1 cellular context compared by ENCODE assay signal in the genomic region with DNA sequence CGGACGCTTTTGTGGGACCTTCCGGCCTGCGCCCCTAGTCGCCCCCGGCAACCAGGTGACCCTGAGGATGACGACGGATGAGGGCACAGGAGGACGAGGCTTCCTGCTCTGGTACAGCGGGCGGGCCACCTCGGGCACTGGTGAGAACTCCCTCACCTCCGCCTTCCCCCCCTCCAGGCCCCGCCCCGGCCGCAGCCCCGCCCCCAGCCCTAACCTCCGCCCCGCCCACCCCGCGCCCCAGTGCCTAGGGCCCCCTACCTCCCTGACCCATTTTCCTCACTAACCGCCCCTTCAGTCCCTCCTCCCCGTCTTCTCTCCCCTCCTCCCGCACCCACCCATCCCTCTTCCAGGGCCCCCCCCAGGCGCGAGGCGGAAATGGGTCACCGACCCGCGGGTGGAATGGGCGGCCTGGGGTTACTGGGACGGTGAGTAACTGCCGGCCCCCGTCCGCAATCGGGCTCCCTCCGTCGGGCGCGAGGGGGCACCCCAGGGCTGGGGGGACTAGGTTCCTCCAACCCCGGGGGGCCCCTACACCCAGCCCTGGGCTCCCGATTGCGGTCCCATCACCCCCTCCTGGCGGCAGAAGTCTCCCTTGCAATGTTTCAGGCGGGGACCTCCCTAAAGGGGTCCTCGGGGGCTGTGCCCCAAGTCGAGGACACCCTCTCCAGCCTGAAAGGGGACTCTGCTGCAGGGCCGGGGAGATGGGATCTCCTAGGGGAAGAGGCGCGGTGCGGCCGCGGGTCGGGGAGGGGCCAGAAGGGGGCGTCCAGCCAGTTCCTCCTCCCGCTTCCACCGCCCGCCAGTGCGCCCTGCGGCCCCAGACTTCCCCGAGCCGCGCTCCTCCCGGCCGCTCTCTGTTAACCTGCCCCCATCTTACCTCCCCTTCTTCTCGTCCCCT.
TF ChIP-seq lines count a peak whose summit lies in the region.

No MANE protein-coding gene starts in this region.

TF ChIP-seq in K562, 482 proteins besides CTCF, POLR2A, EP300 and RAD21 (continued from another document and continues in another):
- 0 out of 2 replicates have a peak, but pooled peaks have one; percentile 21 for TF ChIP-seq ZBTB43 (CRISPR knock-in tag; IDR thresholded peaks at IDR 0.05)
- TF ChIP-seq THAP12 (CRISPR knock-in tag; IDR thresholded peaks at IDR 0.05) = no peak; the same call in 1 of the 2 replicates
- peak; percentile 58; the same call in 1 of the 2 replicates for TF ChIP-seq FOXP1 (CRISPR knock-in tag; IDR thresholded peaks at IDR 0.05)
- no peak for TF ChIP-seq ZNF408 (CRISPR knock-in tag; IDR thresholded peaks at IDR 0.05; ENCODE audit: low read depth)
- no peak for TF ChIP-seq FUS (optimal IDR thresholded peaks at IDR 0.05; ENCODE audit: low read depth, low read length)
- TF ChIP-seq, protein P1, sequence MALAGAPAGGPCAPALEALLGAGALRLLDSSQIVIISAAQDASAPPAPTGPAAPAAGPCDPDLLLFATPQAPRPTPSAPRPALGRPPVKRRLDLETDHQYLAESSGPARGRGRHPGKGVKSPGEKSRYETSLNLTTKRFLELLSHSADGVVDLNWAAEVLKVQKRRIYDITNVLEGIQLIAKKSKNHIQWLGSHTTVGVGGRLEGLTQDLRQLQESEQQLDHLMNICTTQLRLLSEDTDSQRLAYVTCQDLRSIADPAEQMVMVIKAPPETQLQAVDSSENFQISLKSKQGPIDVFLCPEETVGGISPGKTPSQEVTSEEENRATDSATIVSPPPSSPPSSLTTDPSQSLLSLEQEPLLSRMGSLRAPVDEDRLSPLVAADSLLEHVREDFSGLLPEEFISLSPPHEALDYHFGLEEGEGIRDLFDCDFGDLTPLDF (CRISPR knock-in tag; IDR thresholded peaks at IDR 0.05) = no peak
- no peak for TF ChIP-seq WHSC1 (IDR thresholded peaks at IDR 0.05; ENCODE audit: low read length)
- no peak for TF ChIP-seq PTRF (tag; IDR thresholded peaks at IDR 0.05)
- TF ChIP-seq XRCC3 (IDR thresholded peaks at IDR 0.05) = no peak
- TF ChIP-seq POLR2AphosphoS5 (IDR thresholded peaks at IDR 0.05; ENCODE audit: control insufficient read depth, insufficient read depth, low read depth, low read length) = no peak
- no peak for TF ChIP-seq FOXJ3 (CRISPR knock-in tag; IDR thresholded peaks at IDR 0.05)
- TF ChIP-seq ZNF232 (CRISPR knock-in tag; IDR thresholded peaks at IDR 0.05) = no peak; the same call in 1 of the 2 replicates
- no peak for TF ChIP-seq ASH1L (IDR thresholded peaks at IDR 0.05; ENCODE audit: borderline replicate concordance, low read depth, partially characterized antibody)
- 0 out of 2 replicates have a peak, but pooled peaks have one; percentile 35 for TF ChIP-seq DEAF1 (CRISPR knock-in tag; IDR thresholded peaks at IDR 0.05)
- TF ChIP-seq SREBF2 (CRISPR knock-in tag; IDR thresholded peaks at IDR 0.05) = 0 out of 2 replicates have a peak, but pooled peaks have one; percentile 93
- no peak for TF ChIP-seq SLC30A9 (CRISPR knock-in tag; IDR thresholded peaks at IDR 0.05)
- no peak for TF ChIP-seq ZKSCAN8 (CRISPR knock-in tag; IDR thresholded peaks at IDR 0.05)
- no peak for TF ChIP-seq ZNF507 (tag; conservative IDR thresholded peaks at IDR 0.05)
- no peak for TF ChIP-seq RHOXF2B (CRISPR knock-in tag; conservative IDR thresholded peaks at IDR 0.05)
- no peak for TF ChIP-seq JUN (IDR thresholded peaks at IDR 0.05; ENCODE audit: borderline replicate concordance, low read depth, low read length)
- TF ChIP-seq JUN (CRISPR knock-in tag; IDR thresholded peaks at IDR 0.05; ENCODE audit: borderline replicate concordance) = no peak
- TF ChIP-seq, protein P2, sequence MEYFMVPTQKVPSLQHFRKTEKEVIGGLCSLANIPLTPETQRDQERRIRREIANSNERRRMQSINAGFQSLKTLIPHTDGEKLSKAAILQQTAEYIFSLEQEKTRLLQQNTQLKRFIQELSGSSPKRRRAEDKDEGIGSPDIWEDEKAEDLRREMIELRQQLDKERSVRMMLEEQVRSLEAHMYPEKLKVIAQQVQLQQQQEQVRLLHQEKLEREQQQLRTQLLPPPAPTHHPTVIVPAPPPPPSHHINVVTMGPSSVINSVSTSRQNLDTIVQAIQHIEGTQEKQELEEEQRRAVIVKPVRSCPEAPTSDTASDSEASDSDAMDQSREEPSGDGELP (CRISPR knock-in tag; IDR thresholded peaks at IDR 0.05; ENCODE audit: borderline replicate concordance) = peak; percentile 71; the same call in 1 of the 2 replicates
- TF ChIP-seq ZNF76 (CRISPR knock-in tag; IDR thresholded peaks at IDR 0.05; ENCODE audit: borderline replicate concordance) = no peak
- no peak for TF ChIP-seq CREBBP (IDR thresholded peaks at IDR 0.05; ENCODE audit: low read depth, low read length)
- no peak; the same call in 1 of the 2 replicates for TF ChIP-seq ILF3 (IDR thresholded peaks at IDR 0.05; ENCODE audit: borderline replicate concordance)
- TF ChIP-seq PHF20 (IDR thresholded peaks at IDR 0.05; ENCODE audit: partially characterized antibody) = no peak
- peak; percentile 26; the same call in 1 of the 2 replicates for TF ChIP-seq ZNF24 (IDR thresholded peaks at IDR 0.05)
- TF ChIP-seq POU5F1 (IDR thresholded peaks at IDR 0.05; ENCODE audit: borderline replicate concordance, low read depth, low read length, partially characterized antibody) = no peak
- TF ChIP-seq CEBPG (CRISPR knock-in tag; IDR thresholded peaks at IDR 0.05) = peak; percentile 40; the same call in 1 of the 2 replicates
- no peak for TF ChIP-seq CEBPG (tag; conservative IDR thresholded peaks at IDR 0.05 in 1 of 2, IDR thresholded peaks at IDR 0.05 in 1 of 2)
- TF ChIP-seq ZKSCAN1 (IDR thresholded peaks at IDR 0.05; ENCODE audit: low read depth, low read length) = peak; percentile 34; the same call in 1 of the 2 replicates
- TF ChIP-seq, protein P3, sequence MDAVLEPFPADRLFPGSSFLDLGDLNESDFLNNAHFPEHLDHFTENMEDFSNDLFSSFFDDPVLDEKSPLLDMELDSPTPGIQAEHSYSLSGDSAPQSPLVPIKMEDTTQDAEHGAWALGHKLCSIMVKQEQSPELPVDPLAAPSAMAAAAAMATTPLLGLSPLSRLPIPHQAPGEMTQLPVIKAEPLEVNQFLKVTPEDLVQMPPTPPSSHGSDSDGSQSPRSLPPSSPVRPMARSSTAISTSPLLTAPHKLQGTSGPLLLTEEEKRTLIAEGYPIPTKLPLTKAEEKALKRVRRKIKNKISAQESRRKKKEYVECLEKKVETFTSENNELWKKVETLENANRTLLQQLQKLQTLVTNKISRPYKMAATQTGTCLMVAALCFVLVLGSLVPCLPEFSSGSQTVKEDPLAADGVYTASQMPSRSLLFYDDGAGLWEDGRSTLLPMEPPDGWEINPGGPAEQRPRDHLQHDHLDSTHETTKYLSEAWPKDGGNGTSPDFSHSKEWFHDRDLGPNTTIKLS (IDR thresholded peaks at IDR 0.05; ENCODE audit: borderline replicate concordance, low read depth) = peak; percentile 49; the same call in 1 of the 2 replicates
- TF ChIP-seq, protein P4, sequence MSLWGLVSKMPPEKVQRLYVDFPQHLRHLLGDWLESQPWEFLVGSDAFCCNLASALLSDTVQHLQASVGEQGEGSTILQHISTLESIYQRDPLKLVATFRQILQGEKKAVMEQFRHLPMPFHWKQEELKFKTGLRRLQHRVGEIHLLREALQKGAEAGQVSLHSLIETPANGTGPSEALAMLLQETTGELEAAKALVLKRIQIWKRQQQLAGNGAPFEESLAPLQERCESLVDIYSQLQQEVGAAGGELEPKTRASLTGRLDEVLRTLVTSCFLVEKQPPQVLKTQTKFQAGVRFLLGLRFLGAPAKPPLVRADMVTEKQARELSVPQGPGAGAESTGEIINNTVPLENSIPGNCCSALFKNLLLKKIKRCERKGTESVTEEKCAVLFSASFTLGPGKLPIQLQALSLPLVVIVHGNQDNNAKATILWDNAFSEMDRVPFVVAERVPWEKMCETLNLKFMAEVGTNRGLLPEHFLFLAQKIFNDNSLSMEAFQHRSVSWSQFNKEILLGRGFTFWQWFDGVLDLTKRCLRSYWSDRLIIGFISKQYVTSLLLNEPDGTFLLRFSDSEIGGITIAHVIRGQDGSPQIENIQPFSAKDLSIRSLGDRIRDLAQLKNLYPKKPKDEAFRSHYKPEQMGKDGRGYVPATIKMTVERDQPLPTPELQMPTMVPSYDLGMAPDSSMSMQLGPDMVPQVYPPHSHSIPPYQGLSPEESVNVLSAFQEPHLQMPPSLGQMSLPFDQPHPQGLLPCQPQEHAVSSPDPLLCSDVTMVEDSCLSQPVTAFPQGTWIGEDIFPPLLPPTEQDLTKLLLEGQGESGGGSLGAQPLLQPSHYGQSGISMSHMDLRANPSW (CRISPR knock-in tag; IDR thresholded peaks at IDR 0.05) = no peak
- no peak for TF ChIP-seq ZNF253 (CRISPR knock-in tag; conservative IDR thresholded peaks at IDR 0.05)
- peak; percentile 54; the same call in 1 of the 2 replicates for TF ChIP-seq PML (IDR thresholded peaks at IDR 0.05; ENCODE audit: low read length)
- no peak for TF ChIP-seq ZFP30 (CRISPR knock-in tag; IDR thresholded peaks at IDR 0.05; ENCODE audit: borderline replicate concordance)
- TF ChIP-seq HNRNPK (IDR thresholded peaks at IDR 0.05; ENCODE audit: low read depth, low read length, poor library complexity, severe bottlenecking) = no peak
- no peak for TF ChIP-seq ZNF696 (CRISPR knock-in tag; conservative IDR thresholded peaks at IDR 0.05)
- TF ChIP-seq ERF (CRISPR knock-in tag; IDR thresholded peaks at IDR 0.05) = 0 out of 2 replicates have a peak, but pooled peaks have one; percentile 20
- TF ChIP-seq RBM15 (IDR thresholded peaks at IDR 0.05; ENCODE audit: insufficient read depth, low read length) = no peak
- TF ChIP-seq COPS2 (conservative IDR thresholded peaks at IDR 0.05) = no peak
- no peak; the same call in 1 of the 2 replicates for TF ChIP-seq KDM2B (CRISPR knock-in tag; IDR thresholded peaks at IDR 0.05)
- TF ChIP-seq MIER1 (IDR thresholded peaks at IDR 0.05; ENCODE audit: low read depth) = no peak
- TF ChIP-seq ZNF695 (CRISPR knock-in tag; IDR thresholded peaks at IDR 0.05) = no peak
- no peak for TF ChIP-seq ZNF146 (CRISPR knock-in tag; IDR thresholded peaks at IDR 0.05; ENCODE audit: unreplicated experiment)
- TF ChIP-seq ZNF780A (CRISPR knock-in tag; IDR thresholded peaks at IDR 0.05) = no peak
- 0 out of 2 replicates have a peak, but pooled peaks have one; percentile 13 for TF ChIP-seq EGR1 (conservative IDR thresholded peaks at IDR 0.05)
- TF ChIP-seq EHMT2 (IDR thresholded peaks at IDR 0.05) = no peak
- no peak for TF ChIP-seq CHD2 (IDR thresholded peaks at IDR 0.05; ENCODE audit: low read depth, low read length)
- TF ChIP-seq RB1 (IDR thresholded peaks at IDR 0.05; ENCODE audit: low read depth) = peak; percentile 63
- peak in 2 of 3 experiments; percentile 39 to 41 for TF ChIP-seq YY1 (IDR thresholded peaks at IDR 0.05; ENCODE audit: borderline replicate concordance in 1 of 3, control insufficient read depth in 1 of 3, extremely low read depth in 1 of 3, insufficient read depth in 3 of 3, insufficient read length in 1 of 3, insufficient replicate concordance in 2 of 3, low read depth in 1 of 3, low read length in 2 of 3)
- TF ChIP-seq ZNF280B (CRISPR knock-in tag; IDR thresholded peaks at IDR 0.05) = no peak
- no peak for TF ChIP-seq DACH1 (IDR thresholded peaks at IDR 0.05; ENCODE audit: partially characterized antibody)
- no peak for TF ChIP-seq RBM34 (IDR thresholded peaks at IDR 0.05; ENCODE audit: borderline replicate concordance, insufficient read depth, low read length)
- no peak for TF ChIP-seq PPARD (CRISPR knock-in tag; IDR thresholded peaks at IDR 0.05)
- peak; percentile 99 for TF ChIP-seq TARDBP (IDR thresholded peaks at IDR 0.05)
